In the genomic region with DNA sequence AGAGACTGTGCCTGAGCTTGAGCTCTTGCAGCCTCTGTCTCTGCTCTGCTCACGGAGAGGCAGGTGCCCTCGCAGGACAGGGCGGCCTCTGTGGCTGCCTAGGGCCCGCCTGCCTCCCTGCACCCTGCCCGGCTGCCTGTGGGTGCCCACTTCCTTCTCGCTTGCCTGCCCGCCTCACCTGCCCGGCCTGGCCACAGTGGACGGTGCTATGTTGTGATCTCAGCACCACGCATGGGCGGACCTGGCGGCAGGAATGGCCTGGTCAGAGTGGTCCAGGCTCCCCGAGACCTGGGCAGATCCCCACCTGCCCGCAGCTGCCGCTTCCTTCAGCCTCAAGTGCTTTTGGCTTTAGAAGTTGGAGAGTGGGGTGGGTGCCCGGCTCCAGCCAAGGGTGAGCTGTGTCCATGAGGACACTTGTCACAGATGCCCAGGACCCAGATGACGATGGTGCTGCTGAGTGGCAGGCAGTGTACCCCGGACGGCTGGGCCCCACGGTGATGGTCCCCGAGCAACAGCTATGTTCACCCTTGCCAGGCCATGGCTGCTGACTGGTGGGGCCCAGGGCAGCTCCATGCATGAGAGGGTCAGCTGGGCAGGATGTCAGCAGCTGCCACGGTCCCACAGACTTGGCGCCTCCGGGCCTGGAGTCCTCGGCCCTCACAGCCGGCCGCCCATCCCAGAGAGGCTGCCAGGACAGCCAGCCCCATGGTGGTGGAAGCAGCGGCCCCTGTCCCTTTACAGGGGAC, we compare ENCODE assay signal across 16 cellular contexts. TPM values are rescaled to one million over a fixed set of nuclear protein-coding genes. Genes with fewer than 3 reads are reported as not detected.
DNase-seq lines count a peak whose midpoint lies in the region; ATAC-seq, FAIRE-seq and TF ChIP-seq lines count a peak whose summit lies in the region.
"Had no signal": no experiment of that assay in that cellular context is flagged by ENCODE, and none has a peak within 500 bp of the region (broad histone marks: within the 10 kb centered on the region; RNA-seq: fewer than 3 reads in every experiment).

No MANE protein-coding gene starts in this region.

- H3K36me3 ChIP-seq in gastroesophageal sphincter = no peaks in the 10 kb centered on the region
- H3K36me3 ChIP-seq: BE2C, esophagus muscularis mucosa had no signal

- no peak overlapping the region for H3K27ac Mint-ChIP-seq in stimulated activated naive CD8-positive, alpha-beta T cell treated with anti-CD3 and anti-CD28 coated beads, Interleukin-15, amount 100 ng/mL, for 72 hours
- H3K27ac Mint-ChIP-seq in immature natural killer cell = peak overlapping the region in 1 of 6 donors; percentile 42

- peaks cover 0 to 1% (median 0%) of the 10 kb centered on the region in 3 donors for H3K36me3 Mint-ChIP-seq in immature natural killer cell

- peak; percentile 18 for ATAC-seq in stimulated activated naive CD8-positive, alpha-beta T cell treated with anti-CD3 and anti-CD28 coated beads, Interleukin-15, amount 100 ng/mL, for 72 hours
- ATAC-seq in stimulated activated naive CD8-positive, alpha-beta T cell treated with anti-CD3 and anti-CD28 coated beads, Interleukin-15, Interleukin-2, amounts not matched to agents 100 U/mL and 50 U/mL, for 24 hours = no peak
- peak; percentile 4 for ATAC-seq in gastroesophageal sphincter
- ATAC-seq in GM21515 (IDR thresholded peaks at IDR 0.05; ENCODE audit: unreplicated experiment) = no peak

- no peak overlapping the region for H3K4me3 Mint-ChIP-seq in stimulated activated naive CD8-positive, alpha-beta T cell treated with anti-CD3 and anti-CD28 coated beads, Interleukin-15, amount 100 ng/mL, for 72 hours
- no peak overlapping the region for H3K4me3 Mint-ChIP-seq in immature natural killer cell

- peaks cover 0 to 26% (median 4%) of the 10 kb centered on the region in 3 donors for H3K4me1 ChIP-seq in gastroesophageal sphincter

- H3K4me1 Mint-ChIP-seq in stimulated activated naive CD8-positive, alpha-beta T cell treated with anti-CD3 and anti-CD28 coated beads, Interleukin-15, amount 100 ng/mL, for 72 hours = peaks cover 12% of the 10 kb centered on the region
- H3K4me1 Mint-ChIP-seq in immature natural killer cell = peaks cover 0 to 8% of the 10 kb centered on the region in 2 donors

- H3K9me3 Mint-ChIP-seq in stimulated activated naive CD8-positive, alpha-beta T cell treated with anti-CD3 and anti-CD28 coated beads, Interleukin-15, amount 100 ng/mL, for 72 hours = no peaks in the 10 kb centered on the region
- H3K9me3 Mint-ChIP-seq in immature natural killer cell = peaks cover 2 to 15% (median 7%) of the 10 kb centered on the region in 6 donors
- H3K9me3 Mint-ChIP-seq: activated naive CD4-positive, alpha-beta T cell treated with anti-CD3 and anti-CD28 coated beads, Interleukin-2, amount 50 U/mL, for 72 hours had no signal

- no peak for TF ChIP-seq POLR2A in gastroesophageal sphincter (IDR thresholded peaks at IDR 0.05)

- no CpG with 5 or more reads among the region's 28 CpGs for WGBS in gastroesophageal sphincter (ENCODE audit: low coverage in 1 of 2), 2 donors

- peak in 1 of 2 donors; percentile 9 for DNase-seq in stimulated activated naive CD8-positive, alpha-beta T cell treated with anti-CD3 and anti-CD28 coated beads, Interleukin-15, amount 100 ng/mL, for 72 hours
- no peak for DNase-seq in stimulated activated naive CD8-positive, alpha-beta T cell treated with anti-CD3 and anti-CD28 coated beads, Interleukin-15, Interleukin-2, amounts not matched to agents 100 U/mL and 50 U/mL, for 24 hours
- DNase-seq in posterior vena cava (ENCODE audit: low spot score) = peak; percentile 81
- DNase-seq in GM10266 (ENCODE audit: extremely low spot score) = no peak
- no peak for DNase-seq in immature natural killer cell
- no peak for DNase-seq in frontal cortex (ENCODE audit: low spot score in 2 of 2)
- DNase-seq: BE2C, DMS79 treated with DMSO at 0.1 percent for 48 hours, NCI-H1436 treated with DMSO at 0.1 percent for 48 hours, NCI-H526 had no signal

- intact Hi-C loops in posterior vena cava (cut with DNase I) = no loop called here

- H3K9me3 ChIP-seq in gastroesophageal sphincter = no peaks in the 10 kb centered on the region
- H3K9me3 ChIP-seq: BE2C, esophagus muscularis mucosa had no signal

- FAIRE-seq in frontal cortex (lab: Jason Lieb, UNC) = no peak

- H3K27me3 Mint-ChIP-seq in stimulated activated naive CD8-positive, alpha-beta T cell treated with anti-CD3 and anti-CD28 coated beads, Interleukin-15, amount 100 ng/mL, for 72 hours = no peaks in the 10 kb centered on the region
- H3K27me3 Mint-ChIP-seq in immature natural killer cell (ENCODE audit: low read depth in 3 of 3) = peaks cover 27 to 44% (median 27%) of the 10 kb centered on the region in 3 donors

- no peak overlapping the region for H3K4me3 ChIP-seq in gastroesophageal sphincter
- H3K4me3 ChIP-seq: esophagus muscularis mucosa had no signal

- no peak for TF ChIP-seq EP300 in gastroesophageal sphincter (IDR thresholded peaks at IDR 0.05)

- TF ChIP-seq CTCF in gastroesophageal sphincter (IDR thresholded peaks at IDR 0.05) (no peak), GM10266 (IDR thresholded peaks at IDR 0.05; ENCODE audit: control insufficient read depth, insufficient read depth, low read depth, missing control alignments) (no peak)

- no peaks in the 10 kb centered on the region for H3K27me3 ChIP-seq in gastroesophageal sphincter
- H3K27me3 ChIP-seq: BE2C had no signal

- H3K27ac ChIP-seq in gastroesophageal sphincter = peak overlapping the region in 1 of 4 donors; percentile 67
- H3K27ac ChIP-seq: KMS-11 had no signal

RNA-seq across cellular contexts. Expression of a gene that starts 25.3 kb away (rescaled TPM):
- total RNA-seq in gastroesophageal sphincter (not detected), posterior vena cava (under 1 TPM in 1 of 2 donors, not detected in 1; 0.10 TPM), frontal cortex (2.4 TPM)
- polyA plus RNA-seq in immature natural killer cell = not detected
- total RNA-seq: RPMI7951 had no signal

RNA-seq across cellular contexts. Expression of a gene that starts 36.2 kb away (rescaled TPM):
- total RNA-seq in gastroesophageal sphincter (under 1 TPM in 2 of 4 donors, not detected in 2; 0.19 to 0.54 TPM), posterior vena cava (under 1 TPM in 1 of 2 donors, not detected in 1; 0.38 TPM), frontal cortex (0.41 TPM)
- polyA plus RNA-seq in immature natural killer cell = 1 to 10 TPM in 1 of 3 donors, not detected in 2; 3.3 TPM
- total RNA-seq: RPMI7951 had no signal

Comparison
In these comparisons a context has a peak if more than half of its experiments do, and no peak if none do; other contexts are left out.
1. ATAC-seq: peak in stimulated activated naive CD8-positive, alpha-beta T cell treated with anti-CD3 and anti-CD28 coated beads, Interleukin-15, amount 100 ng/mL, for 72 hours (single experiment) and gastroesophageal sphincter (single experiment); none in stimulated activated naive CD8-positive, alpha-beta T cell treated with anti-CD3 and anti-CD28 coated beads, Interleukin-15, Interleukin-2, amounts not matched to agents 100 U/mL and 50 U/mL, for 24 hours (single experiment) and GM21515 (single experiment).